ENCODE assay signal across 8 cellular contexts in the genomic region with DNA sequence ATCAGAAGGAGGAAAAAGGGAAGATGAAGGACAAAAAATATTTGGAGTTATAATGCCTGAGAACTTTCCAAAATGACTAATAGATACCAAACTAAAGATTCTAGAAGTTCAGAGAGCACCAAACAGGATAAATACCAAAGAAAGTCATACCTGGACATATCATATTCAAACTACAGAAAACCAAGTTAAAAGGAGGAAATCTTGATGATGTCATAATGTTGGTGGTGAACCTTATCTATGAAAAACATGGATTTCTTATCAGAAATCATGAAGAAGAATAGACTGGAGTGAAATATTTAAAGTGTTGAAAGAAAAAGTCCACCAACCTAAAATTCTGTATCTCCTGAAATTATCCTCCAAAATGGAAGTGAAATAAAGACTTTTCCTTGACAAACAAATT.
"Had no signal": no experiment of that assay in that cellular context is flagged by ENCODE, and none has a peak within 500 bp of the region (broad histone marks: within the 10 kb centered on the region; RNA-seq: fewer than 3 reads in every experiment).

No MANE protein-coding gene starts in this region.

- H3K9me3 Mint-ChIP-seq: H9 had no signal

- H3K4me3 ChIP-seq: GM23338 had no signal

- H3K4me2 ChIP-seq: GM23338 had no signal

- H2AFZ ChIP-seq: GM23338 had no signal

- H3K4me3 Mint-ChIP-seq: GM23338, H9, IgD-negative memory B cell had no signal

- DNase-seq: H9, HCEC 1CT, KG1 had no signal

- ATAC-seq: GM23338 had no signal

- H3K36me3 Mint-ChIP-seq: IgD-negative memory B cell had no signal

- FAIRE-seq: H1, H54, HTR-8/SVneo had no signal

- H3K4me1 Mint-ChIP-seq: GM23338, IgD-negative memory B cell had no signal

- H3K27ac Mint-ChIP-seq: GM23338, H9, IgD-negative memory B cell had no signal

- H3K27me3 Mint-ChIP-seq: IgD-negative memory B cell had no signal
